In genomic region chr14:103189481-103190470, GRCh38 we compare ENCODE assay signal across 10 cellular contexts.
DNase-seq lines count a peak whose midpoint lies in the region; ATAC-seq and TF ChIP-seq lines count a peak whose summit lies in the region.
"Had no signal": no experiment of that assay in that cellular context is flagged by ENCODE, and none has a peak within 500 bp of the region (broad histone marks: within the 10 kb centered on the region; RNA-seq: fewer than 3 reads in every experiment).

No MANE protein-coding gene starts in this region.

- peak overlapping the region; percentile 36 to 56 for H3K4me3 ChIP-seq in ascending aorta
- H3K4me3 ChIP-seq in testis, result peak overlapping the region; percentile 47 to 64
- H3K4me3 ChIP-seq: BLaER1 had no signal

- H3K27me3 ChIP-seq in ascending aorta, result peaks cover 5% of the 10 kb centered on the region
- H3K27me3 ChIP-seq in testis, result no peaks in the 10 kb centered on the region

- no peak for TF ChIP-seq POLR2A in testis (IDR thresholded peaks at IDR 0.05)

- H3K4me1 Mint-ChIP-seq in activated naive CD8-positive, alpha-beta T cell treated with anti-CD3 and anti-CD28 coated beads, Interleukin-2, amount 10 ng/mL, durations not matched to agents 7 days and 5 days, result peaks cover 2% of the 10 kb centered on the region
- H3K4me1 Mint-ChIP-seq in activated naive CD8-positive, alpha-beta T cell treated with anti-CD3 and anti-CD28 coated beads for 36 hours, result peaks cover 5% of the 10 kb centered on the region
- peaks cover 3% of the 10 kb centered on the region for H3K4me1 Mint-ChIP-seq in memory B cell

- no peaks in the 10 kb centered on the region for H3K36me3 Mint-ChIP-seq in activated naive CD8-positive, alpha-beta T cell treated with anti-CD3 and anti-CD28 coated beads, Interleukin-2, amount 10 ng/mL, durations not matched to agents 7 days and 5 days
- H3K36me3 Mint-ChIP-seq in activated naive CD8-positive, alpha-beta T cell treated with anti-CD3 and anti-CD28 coated beads for 36 hours, result no peaks in the 10 kb centered on the region
- no peaks in the 10 kb centered on the region for H3K36me3 Mint-ChIP-seq in memory B cell

- H3K9me3 ChIP-seq in ascending aorta (no peaks in the 10 kb centered on the region), testis (no peaks in the 10 kb centered on the region)

- no peak for TF ChIP-seq CTCF in ascending aorta (IDR thresholded peaks at IDR 0.05)
- TF ChIP-seq CTCF in testis (IDR thresholded peaks at IDR 0.05), result no peak

- H3K4me1 ChIP-seq in ascending aorta (peaks cover 0 to 3% of the 10 kb centered on the region in 2 donors), testis (no peaks in the 10 kb centered on the region)

- H3K27ac ChIP-seq in ascending aorta (no peak overlapping the region), testis (no peak overlapping the region)
- H3K27ac ChIP-seq: BLaER1 had no signal

- no peaks in the 10 kb centered on the region for H3K9me3 Mint-ChIP-seq in activated naive CD8-positive, alpha-beta T cell treated with anti-CD3 and anti-CD28 coated beads, Interleukin-2, amount 10 ng/mL, durations not matched to agents 7 days and 5 days
- H3K9me3 Mint-ChIP-seq in activated naive CD8-positive, alpha-beta T cell treated with anti-CD3 and anti-CD28 coated beads for 36 hours, result no peaks in the 10 kb centered on the region
- peaks cover 4% of the 10 kb centered on the region for H3K9me3 Mint-ChIP-seq in memory B cell

- 38 to 60% methylated on average over 45 to 48 of the region's 48 CpGs for WGBS in testis, 2 donors

- peak overlapping the region; percentile 40 for H3K4me3 Mint-ChIP-seq in activated naive CD8-positive, alpha-beta T cell treated with anti-CD3 and anti-CD28 coated beads, Interleukin-2, amount 10 ng/mL, durations not matched to agents 7 days and 5 days
- no peak overlapping the region for H3K4me3 Mint-ChIP-seq in activated naive CD8-positive, alpha-beta T cell treated with anti-CD3 and anti-CD28 coated beads for 36 hours
- peak overlapping the region; percentile 60 for H3K4me3 Mint-ChIP-seq in memory B cell

- POLR2A ChIA-PET in activated naive CD8-positive, alpha-beta T cell treated with anti-CD3 and anti-CD28 coated beads, Interleukin-2, amount 10 ng/mL, durations not matched to agents 7 days and 5 days (lab: Charles Lee), result interaction anchor here (0.6 kb wide), 1 partner anchor 193 kb away, joined by 4 read pairs; no protein-coding TSS in a partner anchor

- no peak overlapping the region for H3K27ac Mint-ChIP-seq in activated naive CD8-positive, alpha-beta T cell treated with anti-CD3 and anti-CD28 coated beads, Interleukin-2, amount 10 ng/mL, durations not matched to agents 7 days and 5 days
- no peak overlapping the region for H3K27ac Mint-ChIP-seq in activated naive CD8-positive, alpha-beta T cell treated with anti-CD3 and anti-CD28 coated beads for 36 hours
- no peak overlapping the region for H3K27ac Mint-ChIP-seq in memory B cell

- intact Hi-C loops in ascending aorta (cut with DNase I), result no loop called here
- intact Hi-C loops in testis (cut with DNase I; ENCODE audit: low total_unique reads), result loop anchor here (10.0 kb wide), 1 partner anchor 85 kb away; no protein-coding TSS in a partner anchor

- peaks cover 54% of the 10 kb centered on the region for H3K27me3 Mint-ChIP-seq in activated naive CD8-positive, alpha-beta T cell treated with anti-CD3 and anti-CD28 coated beads, Interleukin-2, amount 10 ng/mL, durations not matched to agents 7 days and 5 days
- peaks cover 62% of the 10 kb centered on the region for H3K27me3 Mint-ChIP-seq in activated naive CD8-positive, alpha-beta T cell treated with anti-CD3 and anti-CD28 coated beads for 36 hours
- peaks cover 39% of the 10 kb centered on the region for H3K27me3 Mint-ChIP-seq in memory B cell

- H3K36me3 ChIP-seq in ascending aorta (no peaks in the 10 kb centered on the region), testis (ENCODE audit: low read depth, missing control alignments) (no peaks in the 10 kb centered on the region)
- H3K36me3 ChIP-seq: BLaER1 had no signal

- no peak for ATAC-seq in activated naive CD8-positive, alpha-beta T cell treated with anti-CD3 and anti-CD28 coated beads, Interleukin-2, amount 10 ng/mL, durations not matched to agents 7 days and 5 days (ENCODE audit: low read depth)
- no peak for ATAC-seq in memory B cell (ENCODE audit: low read depth)
- no peak for ATAC-seq in HG03432 (IDR thresholded peaks at IDR 0.05; ENCODE audit: unreplicated experiment)

- DNase-seq in activated naive CD8-positive, alpha-beta T cell treated with anti-CD3 and anti-CD28 coated beads, Interleukin-2, amount 10 ng/mL, durations not matched to agents 7 days and 5 days, result no peak
- DNase-seq in activated naive CD8-positive, alpha-beta T cell treated with anti-CD3 and anti-CD28 coated beads for 36 hours, result no peak
- DNase-seq in ascending aorta (ENCODE audit: low spot score in 2 of 2) (peak in 1 of 2 donors; percentile 40), memory B cell (ENCODE audit: low spot score in 2 of 2) (no peak), testis (peak; percentile 27), occipital lobe (lab: John Stamatoyannopoulos, UW) (no peak), GM19238 (ENCODE audit: insufficient read length, low spot score) (no peak)
- DNase-seq: stimulated activated naive CD4-positive, alpha-beta T cell treated with Interleukin-2 at 50 U/mL for 16 hours had no signal
